ENCODE assay signal across 6 cellular contexts in genomic region chr5:97408331-97408730, GRCh38.
"Had no signal": no experiment of that assay in that cellular context is flagged by ENCODE, and none has a peak within 500 bp of the region (broad histone marks: within the 10 kb centered on the region; RNA-seq: fewer than 3 reads in every experiment).

No MANE protein-coding gene starts in this region.

- H3K27ac ChIP-seq: GM23248 had no signal

- H2AFZ ChIP-seq: GM23248 had no signal

- ATAC-seq: K562 had no signal

- DNase-seq: GM23248, GOT3, H7, HCEC 1CT, IMR-90 had no signal

- H3K4me3 ChIP-seq: GM23248, K562 had no signal

- H3K9ac ChIP-seq: GM23248 had no signal
